8 cellular contexts compared by ENCODE assay signal in the genomic region with DNA sequence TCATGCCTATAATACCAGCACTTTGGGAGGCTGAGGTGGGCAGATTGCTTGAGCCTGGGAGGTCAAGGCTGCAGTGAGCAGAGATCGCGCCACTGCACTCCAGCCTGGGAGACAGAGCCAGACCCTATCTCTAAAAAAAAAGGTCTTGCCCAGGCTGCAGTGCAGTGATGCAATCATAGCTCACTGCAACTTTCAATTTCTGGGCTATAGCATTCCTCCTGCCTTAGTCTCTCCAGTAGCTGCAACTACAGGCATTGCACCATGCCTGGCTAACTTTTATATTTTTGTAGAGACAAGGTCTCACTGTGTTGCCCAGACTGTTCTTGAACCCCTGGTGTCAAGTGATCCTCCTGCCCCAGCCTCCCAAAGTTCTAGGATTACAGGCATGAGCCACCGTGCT.
A peak's percentile ranks its signal among the peaks of the same experiment; 100 is the strongest.
DNase-seq lines count a peak whose midpoint lies in the region; TF ChIP-seq lines count a peak whose summit lies in the region.
"Not testable (repeated sequence)": the region's sequence is repeated elsewhere in the genome, so short reads cannot be mapped to it uniquely, and the experiment has no call there.

No MANE protein-coding gene starts in this region.

- H4K20me1 ChIP-seq in SK-N-SH (ENCODE audit: insufficient read depth): not testable (repeated sequence)

- not testable (repeated sequence) for BruUV-seq in MCF 10A (replicated peaks; lab: Mats Ljungman, UMichigan)

- H3K9me3 ChIP-seq in SK-N-SH: not testable (repeated sequence)

- TF ChIP-seq CTCF in SK-N-SH (IDR thresholded peaks at IDR 0.05); MCF 10A (IDR thresholded peaks at IDR 0.05; ENCODE audit: unreplicated experiment): not testable (repeated sequence)

- not testable (repeated sequence) for H3K4me1 ChIP-seq in SK-N-SH (ENCODE audit: control insufficient read depth in 1 of 2, insufficient read depth in 2 of 2, low read depth in 1 of 2, low read length in 1 of 2)

- not testable (repeated sequence) for H2AFZ ChIP-seq in SK-N-SH (ENCODE audit: low read depth)

- in situ Hi-C loops in ACHN (cut with HindIII; ENCODE audit: low pct_ligation_motif_present, low pct_unique_long_range_greater_than_20kb, low sequenced_read_pairs): not testable (repeated sequence)

- not testable (repeated sequence) for H3K9me2 ChIP-seq in SK-N-SH

- not testable (repeated sequence) for H3K4me1 Mint-ChIP-seq in MCF 10A (ENCODE audit: insufficient read depth, unreplicated experiment)

- not testable (repeated sequence) for H3K4me3 ChIP-seq in SK-N-SH (ENCODE audit: low read depth in 2 of 2, low read length in 1 of 2); skeletal muscle cell (ENCODE audit: low read depth, low read length)

- CTCF ChIA-PET in SK-N-SH (lab: Yijun Ruan, JAX); MCF 10A (lab: Yijun Ruan, JAX): not testable (repeated sequence)

- H3K4me2 ChIP-seq in SK-N-SH: not testable (repeated sequence)

- 86% methylated on average over 3 of the region's 3 CpGs for WGBS in SK-N-SH (ENCODE audit: low lambda C conversion rate)

- POLR2A ChIA-PET in SK-N-SH (lab: Yijun Ruan, JAX); MCF 10A (lab: Yijun Ruan, JAX): not testable (repeated sequence)

- intact Hi-C loops in MCF 10A (cut with micrococcal nuclease): not testable (repeated sequence)

- H3K4me3 Mint-ChIP-seq in MCF 10A (ENCODE audit: unreplicated experiment): not testable (repeated sequence)

- H3K36me3 Mint-ChIP-seq in MCF 10A (ENCODE audit: insufficient read depth, unreplicated experiment): not testable (repeated sequence)

- DNase-seq in ACHN (peak; percentile 19), ELR (ENCODE audit: low read depth) (peak; percentile 74), LHCN-M2 (ENCODE audit: low read depth) (peak; percentile 32), MCF 10A (ENCODE audit: unreplicated experiment) (peak; percentile 46), fibroblast of gingiva (ENCODE audit: low read depth) (peak; percentile 69), hepatic stellate cell (ENCODE audit: low spot score) (peak; percentile 37), skeletal muscle cell (ENCODE audit: low read depth) (peak; percentile 38)
- DNase-seq in SK-N-SH: not testable (repeated sequence)

- H3K27ac ChIP-seq in SK-N-SH (ENCODE audit: low read depth in 2 of 2, low read length in 1 of 2): peak overlapping the region in 1 of 2 experiments; percentile 81; a peak in 2 of 4 replicates

- not testable (repeated sequence) for H3K27me3 ChIP-seq in SK-N-SH (ENCODE audit: insufficient read depth)

- not testable (repeated sequence) for H3K27me3 Mint-ChIP-seq in MCF 10A (ENCODE audit: insufficient read depth, unreplicated experiment)

- not testable (repeated sequence) for TF ChIP-seq EP300 in SK-N-SH (IDR thresholded peaks at IDR 0.05; ENCODE audit: borderline replicate concordance in 1 of 2, low read depth in 1 of 2, low read length in 1 of 2)

- not testable (repeated sequence) for TF ChIP-seq RAD21 in SK-N-SH (IDR thresholded peaks at IDR 0.05; ENCODE audit: low read length)

- not testable (repeated sequence) for H3K79me2 ChIP-seq in SK-N-SH (ENCODE audit: insufficient read depth)

- H3K36me3 ChIP-seq in SK-N-SH (replicated peaks in 1 of 2; ENCODE audit: control insufficient read depth in 1 of 2, insufficient read depth in 2 of 2, low read length in 1 of 2): not testable (repeated sequence)

- H3K27ac Mint-ChIP-seq in MCF 10A (ENCODE audit: low read depth, unreplicated experiment): not testable (repeated sequence)

- not testable (repeated sequence) for H3F3A ChIP-seq in SK-N-SH (replicated peaks; ENCODE audit: insufficient read depth)

- not testable (repeated sequence) for H3K9ac ChIP-seq in SK-N-SH

- H3K9me3 Mint-ChIP-seq in MCF 10A (ENCODE audit: unreplicated experiment): not testable (repeated sequence)

TF ChIP-seq in SK-N-SH, 30 proteins besides CTCF, POLR2A, EP300 and RAD21:
- 0 out of 2 replicates have a peak, but pooled peaks have one; percentile 4 for TF ChIP-seq JUND (IDR thresholded peaks at IDR 0.05)
TF ChIP-seq in SK-N-SH: peak in this region for 1; not testable (repeated sequence) for 29.
